Comparison of ENCODE assay signal across 17 cellular contexts in genomic region chr1:156957634-156958033, GRCh38. TPM values are rescaled to one million over a fixed set of nuclear protein-coding genes. Genes with fewer than 3 reads are reported as not detected.
A peak's percentile ranks its signal among the peaks of the same experiment; 100 is the strongest.
DNase-seq lines count a peak whose midpoint lies in the region; ATAC-seq and TF ChIP-seq lines count a peak whose summit lies in the region.
"Had no signal": no experiment of that assay in that cellular context is flagged by ENCODE, and none has a peak within 500 bp of the region (broad histone marks: within the 10 kb centered on the region; RNA-seq: fewer than 3 reads in every experiment).

No MANE protein-coding gene starts in this region.

- no peak overlapping the region for H3K9ac ChIP-seq in mammary epithelial cell (ENCODE audit: insufficient read depth, low read length)

- dilution Hi-C loops in mammary epithelial cell (cut with HindIII; ENCODE audit: low sequenced_read_pairs) = no loop called here

- H3K79me2 ChIP-seq in mammary epithelial cell (ENCODE audit: insufficient read depth, low read length) = no peaks in the 10 kb centered on the region

- no peaks in the 10 kb centered on the region for H3K9me3 Mint-ChIP-seq in MCF 10A (ENCODE audit: unreplicated experiment)
- H3K9me3 Mint-ChIP-seq: GM23338, H9 had no signal

- no peaks in the 10 kb centered on the region for H3K4me1 ChIP-seq in mammary epithelial cell (ENCODE audit: insufficient read depth, low read length)

- peaks cover 20% of the 10 kb centered on the region for H3K36me3 ChIP-seq in mammary epithelial cell (ENCODE audit: insufficient read depth, low read length)

- H3K4me2 ChIP-seq in mammary epithelial cell (ENCODE audit: insufficient read depth, low read depth, low read length) = no peak overlapping the region
- H3K4me2 ChIP-seq: GM23338 had no signal

- H3K27ac ChIP-seq in mammary epithelial cell (ENCODE audit: insufficient read depth, low read depth, low read length) = no peak overlapping the region
- H3K27ac ChIP-seq: 22Rv1 had no signal

- no peaks in the 10 kb centered on the region for H3K27me3 Mint-ChIP-seq in MCF 10A (ENCODE audit: insufficient read depth, unreplicated experiment)

- H3K4me1 Mint-ChIP-seq in MCF 10A (ENCODE audit: insufficient read depth, unreplicated experiment) = peaks cover 4% of the 10 kb centered on the region
- H3K4me1 Mint-ChIP-seq: GM23338 had no signal

- no peak overlapping the region for H3K27ac Mint-ChIP-seq in MCF 10A (ENCODE audit: low read depth, unreplicated experiment)
- H3K27ac Mint-ChIP-seq: GM23338, H9 had no signal

- H3K9me3 ChIP-seq in mammary epithelial cell (replicated peaks; ENCODE audit: insufficient read depth, low read length) = no peaks in the 10 kb centered on the region

- BruUV-seq in mammary epithelial cell (replicated peaks; lab: Mats Ljungman, UMichigan) = no TSS peak
- no TSS peak for BruUV-seq in MCF 10A (replicated peaks; lab: Mats Ljungman, UMichigan)

- intact Hi-C loops in mammary epithelial cell (cut with micrococcal nuclease) = no loop called here
- intact Hi-C loops in MCF 10A (cut with micrococcal nuclease) = no loop called here

- no peaks in the 10 kb centered on the region for H3K27me3 ChIP-seq in mammary epithelial cell (ENCODE audit: insufficient read depth, low read length)

- H3K4me3 ChIP-seq in mammary epithelial cell (replicated peaks in 1 of 3; ENCODE audit: insufficient read depth in 1 of 3, low read depth in 2 of 3, low read length in 3 of 3) (no peak overlapping the region), epithelial cell of esophagus (ENCODE audit: low read length) (no peak overlapping the region)
- H3K4me3 ChIP-seq: GM12878, GM23338 had no signal

- no peaks in the 10 kb centered on the region for H4K20me1 ChIP-seq in mammary epithelial cell (ENCODE audit: insufficient read depth, low read length)

- no peak for ATAC-seq in GM18520 (IDR thresholded peaks at IDR 0.05; ENCODE audit: unreplicated experiment)
- ATAC-seq: GM12878, GM23338, HepG2 had no signal

- no peak overlapping the region for H2AFZ ChIP-seq in mammary epithelial cell (ENCODE audit: low read depth, low read length)
- H2AFZ ChIP-seq: GM23338 had no signal

- 100% methylated on average over 3 of the region's 3 CpGs for WGBS in mammary epithelial cell (ENCODE audit: low coverage, missing lambda C conversion rate)

- CTCF ChIA-PET in mammary epithelial cell (lab: Charles Lee; ENCODE audit: low non-redundant PET) = no interaction called here
- CTCF ChIA-PET in MCF 10A (lab: Yijun Ruan, JAX) = interaction anchor here (0.6 to 3.5 kb wide), 8 partner anchors 10 to 161 kb away, joined by 3 to 15 read pairs (median 4); partner anchors contain the start of gene PEAR1

- TF ChIP-seq CTCF in mammary epithelial cell (conservative IDR thresholded peaks at IDR 0.05 in 1 of 2, IDR thresholded peaks at IDR 0.05 in 1 of 2; ENCODE audit: extremely low read depth in 1 of 2, insufficient read depth in 1 of 2, low read depth in 1 of 2, low read length in 2 of 2) = no peak
- no peak for TF ChIP-seq CTCF in MCF 10A (IDR thresholded peaks at IDR 0.05; ENCODE audit: unreplicated experiment)
- TF ChIP-seq CTCF in epithelial cell of esophagus (IDR thresholded peaks at IDR 0.05; ENCODE audit: insufficient read depth, low read depth, low read length, missing control alignments) = no peak

- DNase-seq in mammary epithelial cell = peak; percentile 43
- DNase-seq in MCF 10A (ENCODE audit: unreplicated experiment) = no peak
- DNase-seq in SW480 (ENCODE audit: low spot score) = peak; percentile 23
- DNase-seq in epithelial cell of esophagus (ENCODE audit: low read depth) = peak; percentile 51
- DNase-seq in kidney tubule cell (ENCODE audit: low spot score) = peak; percentile 45
- no peak for DNase-seq in DMS53 treated with DMSO at 0.1 percent for 48 hours (lab: John Stamatoyannopoulos, UW; ENCODE audit: unreplicated experiment)
- DNase-seq in iPS-NIHi7 (ENCODE audit: extremely low spot score) = no peak
- DNase-seq: DMS 273 treated with DMSO at 0.1 percent for 48 hours, DMS79, H9 had no signal

- POLR2A ChIA-PET in MCF 10A (lab: Yijun Ruan, JAX) = no interaction called here

- H3K36me3 Mint-ChIP-seq in MCF 10A (ENCODE audit: insufficient read depth, unreplicated experiment) = peaks cover 79% of the 10 kb centered on the region

- no peak overlapping the region for H3K4me3 Mint-ChIP-seq in MCF 10A (ENCODE audit: unreplicated experiment)
- H3K4me3 Mint-ChIP-seq: GM23338, H9 had no signal

- in situ Hi-C loops in mammary epithelial cell (cut with MboI; ENCODE audit: low sequenced_read_pairs in 2 of 2) = loop anchor here in 1 of 2 donors (10.0 kb wide), 1 partner anchor 47 kb away; no protein-coding TSS in a partner anchor

RNA-seq across cellular contexts. Expression of gene LRRC71, which starts 37.2 kb away (rescaled TPM):
- total RNA-seq in mammary epithelial cell (not detected), MCF 10A (2022) (not detected in 2 replicates)
- polyA plus RNA-seq in mammary epithelial cell = not detected
- polyA minus RNA-seq in mammary epithelial cell = not detected
- total RNA-seq: A673, G401, GM12878, GM23338, H9, HepG2 had no signal
- polyA plus RNA-seq: GM12878, HepG2 had no signal

Comparison
In these comparisons a context has a peak if more than half of its experiments do, and no peak if none do; other contexts are left out.
1. DNase-seq: peak in mammary epithelial cell (single experiment), SW480 (single experiment), epithelial cell of esophagus (single experiment) and kidney tubule cell (single experiment); none in MCF 10A (single experiment), DMS53 treated with DMSO at 0.1 percent for 48 hours (single experiment) and iPS-NIHi7 (single experiment).